Comparison of ENCODE assay signal across 15 cellular contexts in genomic region chr2:182506606-182507005, GRCh38.
DNase-seq lines count a peak whose midpoint lies in the region; ATAC-seq and TF ChIP-seq lines count a peak whose summit lies in the region.
"Had no signal": no experiment of that assay in that cellular context is flagged by ENCODE, and none has a peak within 500 bp of the region (broad histone marks: within the 10 kb centered on the region; RNA-seq: fewer than 3 reads in every experiment).

No MANE protein-coding gene starts in this region.

- no peak for TF ChIP-seq CTCF in fibroblast of pulmonary artery (IDR thresholded peaks at IDR 0.05; ENCODE audit: low read length, missing control alignments)

- no peak overlapping the region for H3K27ac Mint-ChIP-seq in stimulated activated effector memory CD8-positive, alpha-beta T cell treated with anti-CD3 and anti-CD28 coated beads, Interleukin-12 subunit alpha, Interleukin-12 subunit beta, amount 100 ng/mL, for 72 hours
- H3K27ac Mint-ChIP-seq: naive B cell, T-cell had no signal

- DNase-seq in HCEC 1CT (peak; percentile 65), NCI-H748 treated with DMSO at 0.1 percent for 48 hours (lab: John Stamatoyannopoulos, UW) (peak; percentile 62), fibroblast of pulmonary artery (ENCODE audit: low read depth) (peak; percentile 87), pulmonary artery endothelial cell (ENCODE audit: low read depth, low spot score) (peak; percentile 47), caudate nucleus (lab: John Stamatoyannopoulos, UW) (no peak)
- DNase-seq in stimulated activated effector memory CD8-positive, alpha-beta T cell treated with anti-CD3 and anti-CD28 coated beads, Interleukin-12 subunit alpha, Interleukin-12 subunit beta, amount 100 ng/mL, for 72 hours (ENCODE audit: low spot score in 2 of 2): no peak
- DNase-seq in activated CD4-positive, alpha-beta T cell treated with anti-CD3 and anti-CD28 coated beads, Interleukin-2, amount 50 U/mL, for 4 hours: no peak
- DNase-seq: activated CD4-positive, alpha-beta T cell treated with anti-CD3 and anti-CD28 coated beads for 4 hours; erythroblast; H9; KBM-7; naive B cell; NCI-H2171; PC-3; T-cell had no signal

- H3K4me3 Mint-ChIP-seq in stimulated activated effector memory CD8-positive, alpha-beta T cell treated with anti-CD3 and anti-CD28 coated beads, Interleukin-12 subunit alpha, Interleukin-12 subunit beta, amount 100 ng/mL, for 72 hours: no peak overlapping the region
- H3K4me3 Mint-ChIP-seq: H9, naive B cell, T-cell had no signal

- no peak overlapping the region for H3K27ac ChIP-seq in caudate nucleus (ENCODE audit: low read depth, low read length)

- no peak overlapping the region for H3K4me3 ChIP-seq in fibroblast of pulmonary artery (replicated peaks; ENCODE audit: low read depth, low read length)

- no peaks in the 10 kb centered on the region for H3K4me1 Mint-ChIP-seq in stimulated activated effector memory CD8-positive, alpha-beta T cell treated with anti-CD3 and anti-CD28 coated beads, Interleukin-12 subunit alpha, Interleukin-12 subunit beta, amount 100 ng/mL, for 72 hours
- H3K4me1 Mint-ChIP-seq: H9, naive B cell, T-cell had no signal

- no peaks in the 10 kb centered on the region for H3K36me3 Mint-ChIP-seq in stimulated activated effector memory CD8-positive, alpha-beta T cell treated with anti-CD3 and anti-CD28 coated beads, Interleukin-12 subunit alpha, Interleukin-12 subunit beta, amount 100 ng/mL, for 72 hours
- H3K36me3 Mint-ChIP-seq: naive B cell, T-cell had no signal

- ATAC-seq in stimulated activated effector memory CD8-positive, alpha-beta T cell treated with anti-CD3 and anti-CD28 coated beads, Interleukin-12 subunit alpha, Interleukin-12 subunit beta, amount 100 ng/mL, for 72 hours: no peak
- ATAC-seq: PC-3, T-cell had no signal

- no peaks in the 10 kb centered on the region for H3K9me3 Mint-ChIP-seq in stimulated activated effector memory CD8-positive, alpha-beta T cell treated with anti-CD3 and anti-CD28 coated beads, Interleukin-12 subunit alpha, Interleukin-12 subunit beta, amount 100 ng/mL, for 72 hours
- H3K9me3 Mint-ChIP-seq: H9, T-cell had no signal

Comparison
In these comparisons a context has a peak if more than half of its experiments do, and no peak if none do; other contexts are left out.
1. DNase-seq: peak in HCEC 1CT (single experiment), NCI-H748 treated with DMSO at 0.1 percent for 48 hours (single experiment), fibroblast of pulmonary artery (single experiment) and pulmonary artery endothelial cell (single experiment); none in stimulated activated effector memory CD8-positive, alpha-beta T cell treated with anti-CD3 and anti-CD28 coated beads, Interleukin-12 subunit alpha, Interleukin-12 subunit beta, amount 100 ng/mL, for 72 hours (0 of 2), caudate nucleus (0 of 61) and activated CD4-positive, alpha-beta T cell treated with anti-CD3 and anti-CD28 coated beads, Interleukin-2, amount 50 U/mL, for 4 hours (0 of 2).